In the genomic region with DNA sequence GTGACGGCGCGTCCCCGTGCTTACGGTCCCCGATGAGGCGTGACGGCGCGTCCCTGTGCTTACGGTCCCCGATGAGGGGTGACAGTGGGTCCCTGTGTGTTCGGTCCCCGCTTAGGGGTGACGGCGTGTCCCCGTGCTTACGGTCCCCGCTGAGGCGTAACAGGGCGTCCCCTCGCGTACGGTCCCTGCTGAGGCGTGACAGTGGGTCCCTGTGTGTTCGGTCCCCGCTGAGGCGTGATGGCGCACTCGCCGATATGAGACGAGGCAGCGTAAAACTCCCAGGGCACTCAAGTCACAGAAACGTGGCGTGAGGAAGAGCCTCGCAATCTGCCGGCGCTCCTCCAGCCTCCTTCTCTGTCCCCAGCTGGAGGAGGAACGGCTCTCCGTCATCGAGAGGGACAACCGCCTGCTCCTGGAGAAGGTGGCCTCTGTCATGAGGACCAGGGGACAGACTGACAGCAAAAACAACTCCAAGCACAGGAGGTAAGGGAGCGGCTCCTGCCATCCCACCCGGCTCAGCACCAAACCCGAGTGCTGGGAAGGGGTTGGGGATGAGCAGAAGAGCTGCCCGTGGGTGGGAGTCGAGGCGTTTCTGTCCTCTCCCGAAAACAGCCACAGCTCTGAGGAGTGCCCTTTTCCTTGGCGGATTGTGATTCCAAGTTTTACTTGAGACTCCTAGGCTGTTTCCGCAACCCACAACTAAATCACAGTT, we compare ENCODE assay signal across 19 cellular contexts. TPM values are rescaled to one million over a fixed set of nuclear protein-coding genes. Genes with fewer than 3 reads are reported as not detected.
DNase-seq lines count a peak whose midpoint lies in the region; ATAC-seq and TF ChIP-seq lines count a peak whose summit lies in the region.
"Had no signal": no experiment of that assay in that cellular context is flagged by ENCODE, and none has a peak within 500 bp of the region (broad histone marks: within the 10 kb centered on the region; RNA-seq: fewer than 3 reads in every experiment).

No MANE protein-coding gene starts in this region.

- WGBS in thyroid gland, 2 donors: 37 to 52% methylated on average over 25 to 27 of the region's 51 CpGs

- H3K9me3 ChIP-seq in neural progenitor cell (ENCODE audit: low read depth): no peaks in the 10 kb centered on the region
- no peaks in the 10 kb centered on the region for H3K9me3 ChIP-seq in thyroid gland
- H3K9me3 ChIP-seq: A549, ascending aorta had no signal

- H3K4me3 Mint-ChIP-seq in activated CD8-positive, alpha-beta memory T cell treated with anti-CD3 and anti-CD28 coated beads, Interleukin-2, amount 10 ng/mL, durations not matched to agents 7 days and 5 days: no peak overlapping the region
- no peak overlapping the region for H3K4me3 Mint-ChIP-seq in neural progenitor cell
- H3K4me3 Mint-ChIP-seq: CD4-positive, alpha-beta T cell had no signal

- H3F3A ChIP-seq in neural progenitor cell (ENCODE audit: low read depth): no peaks in the 10 kb centered on the region

- CTCF ChIA-PET in activated CD8-positive, alpha-beta memory T cell treated with anti-CD3 and anti-CD28 coated beads, Interleukin-2, amount 10 ng/mL, durations not matched to agents 7 days and 5 days (lab: Charles Lee): no interaction called here

- no peaks in the 10 kb centered on the region for H3K27me3 ChIP-seq in neural progenitor cell
- H3K27me3 ChIP-seq in thyroid gland: no peaks in the 10 kb centered on the region
- H3K27me3 ChIP-seq: ascending aorta had no signal

- peaks cover 10% of the 10 kb centered on the region for H3K4me1 ChIP-seq in neural progenitor cell
- no peaks in the 10 kb centered on the region for H3K4me1 ChIP-seq in thyroid gland
- H3K4me1 ChIP-seq: A549 had no signal

- H3K9ac ChIP-seq in neural progenitor cell: no peak overlapping the region

- TF ChIP-seq CTCF in coronary artery (IDR thresholded peaks at IDR 0.05) (no peak), neural progenitor cell (IDR thresholded peaks at IDR 0.05) (no peak), thyroid gland (IDR thresholded peaks at IDR 0.05) (no peak)

- no peaks in the 10 kb centered on the region for H3K9me3 Mint-ChIP-seq in activated CD8-positive, alpha-beta memory T cell treated with anti-CD3 and anti-CD28 coated beads, Interleukin-2, amount 10 ng/mL, durations not matched to agents 7 days and 5 days (ENCODE audit: low read depth)
- H3K9me3 Mint-ChIP-seq in neural progenitor cell: peaks cover 7% of the 10 kb centered on the region

- no peak for ATAC-seq in activated CD8-positive, alpha-beta memory T cell treated with anti-CD3 and anti-CD28 coated beads, Interleukin-2, amount 10 ng/mL, durations not matched to agents 7 days and 5 days
- no peak for ATAC-seq in GM19452 (IDR thresholded peaks at IDR 0.05; ENCODE audit: unreplicated experiment)
- ATAC-seq: A549 had no signal

- TF ChIP-seq POLR2A in thyroid gland (IDR thresholded peaks at IDR 0.05): no peak

- H2AFZ ChIP-seq in neural progenitor cell (replicated peaks): no peak overlapping the region

- peaks cover 4% of the 10 kb centered on the region for H3K27me3 Mint-ChIP-seq in activated CD8-positive, alpha-beta memory T cell treated with anti-CD3 and anti-CD28 coated beads, Interleukin-2, amount 10 ng/mL, durations not matched to agents 7 days and 5 days
- H3K27me3 Mint-ChIP-seq in neural progenitor cell (ENCODE audit: insufficient read depth, low read depth): peaks cover 8% of the 10 kb centered on the region
- H3K27me3 Mint-ChIP-seq: CD4-positive, alpha-beta T cell had no signal

- H3K36me3 ChIP-seq in neural progenitor cell (no peaks in the 10 kb centered on the region), thyroid gland (no peaks in the 10 kb centered on the region)
- H3K36me3 ChIP-seq: ascending aorta had no signal

- intact Hi-C loops in thyroid gland (cut with DNase I): no loop called here

- DNase-seq in activated CD8-positive, alpha-beta memory T cell treated with anti-CD3 and anti-CD28 coated beads, Interleukin-2, amount 10 ng/mL, durations not matched to agents 7 days and 5 days: peak; percentile 31
- no peak for DNase-seq in activated CD8-positive, alpha-beta memory T cell treated with anti-CD3 and anti-CD28 coated beads, Interleukin-2, amount 50 U/mL, for 48 hours
- DNase-seq in coronary artery (ENCODE audit: low spot score) (no peak), neural progenitor cell (ENCODE audit: low spot score) (no peak), thyroid gland (peak; percentile 26 to 48), DMS79 treated with DMSO at 0.1 percent for 48 hours (lab: John Stamatoyannopoulos, UW) (no peak), ureter (ENCODE audit: low spot score) (no peak)
- DNase-seq: activated CD4-positive, alpha-beta T cell treated with anti-CD3 and anti-CD28 coated beads for 4 hours; CD4-positive, alpha-beta T cell; EL; NCI-H1436 treated with DMSO at 0.1 percent for 48 hours had no signal

- no peak overlapping the region for H3K27ac Mint-ChIP-seq in activated CD8-positive, alpha-beta memory T cell treated with anti-CD3 and anti-CD28 coated beads, Interleukin-2, amount 10 ng/mL, durations not matched to agents 7 days and 5 days
- no peak overlapping the region for H3K27ac Mint-ChIP-seq in neural progenitor cell
- H3K27ac Mint-ChIP-seq: CD4-positive, alpha-beta T cell had no signal

- peaks cover 3% of the 10 kb centered on the region for H3K36me3 Mint-ChIP-seq in activated CD8-positive, alpha-beta memory T cell treated with anti-CD3 and anti-CD28 coated beads, Interleukin-2, amount 10 ng/mL, durations not matched to agents 7 days and 5 days
- H3K36me3 Mint-ChIP-seq in neural progenitor cell: no peaks in the 10 kb centered on the region

- H3K4me3 ChIP-seq in coronary artery (peak overlapping the region; percentile 3), neural progenitor cell (no peak overlapping the region), thyroid gland (replicated peaks in 1 of 3) (no peak overlapping the region)
- H3K4me3 ChIP-seq: A549, ascending aorta, smooth muscle cell had no signal

- H3K27ac ChIP-seq in coronary artery: no peak overlapping the region
- no peak overlapping the region for H3K27ac ChIP-seq in neural progenitor cell
- H3K27ac ChIP-seq in thyroid gland: no peak overlapping the region
- H3K27ac ChIP-seq: A549, ascending aorta, RWPE1 had no signal

- no peaks in the 10 kb centered on the region for H3K79me2 ChIP-seq in neural progenitor cell (ENCODE audit: low read depth)

- H3K4me1 Mint-ChIP-seq in activated CD8-positive, alpha-beta memory T cell treated with anti-CD3 and anti-CD28 coated beads, Interleukin-2, amount 10 ng/mL, durations not matched to agents 7 days and 5 days: peaks cover 18% of the 10 kb centered on the region
- peaks cover 6% of the 10 kb centered on the region for H3K4me1 Mint-ChIP-seq in neural progenitor cell

- H4K20me1 ChIP-seq in neural progenitor cell (ENCODE audit: low read depth): no peaks in the 10 kb centered on the region

- peak overlapping the region; percentile 13 for H3K4me2 ChIP-seq in neural progenitor cell
- H3K4me2 ChIP-seq: A549, smooth muscle cell had no signal

RNA-seq across cellular contexts. Expression of gene CFAP97D2, which starts 21.1 kb away (rescaled TPM):
- not detected for total RNA-seq in activated CD8-positive, alpha-beta memory T cell treated with anti-CD3 and anti-CD28 coated beads, Interleukin-2, amount 10 ng/mL, durations not matched to agents 7 days and 5 days
- total RNA-seq in neural progenitor cell (ENCODE audit: low replicate concordance) (not detected in 2 replicates), thyroid gland (not detected), ureter (not detected)
- total RNA-seq: ascending aorta, M059J, NCI-H460, smooth muscle cell, temporal lobe had no signal

RNA-seq across cellular contexts. Expression of gene CDC16, which starts 34.6 kb away (rescaled TPM):
- total RNA-seq in activated CD8-positive, alpha-beta memory T cell treated with anti-CD3 and anti-CD28 coated beads, Interleukin-2, amount 10 ng/mL, durations not matched to agents 7 days and 5 days: 10 to 100 TPM; 73.5 to 81.5 TPM
- total RNA-seq in neural progenitor cell (ENCODE audit: low replicate concordance) (53.1 and 69.6 TPM in 2 replicates), thyroid gland (10 to 100 TPM; 43.9 to 63.5 (median 55.5) TPM), ureter (86.7 TPM)

Comparison
In these comparisons a context has a peak if more than half of its experiments do, and no peak if none do; other contexts are left out.
1. DNase-seq: peak in activated CD8-positive, alpha-beta memory T cell treated with anti-CD3 and anti-CD28 coated beads, Interleukin-2, amount 10 ng/mL, durations not matched to agents 7 days and 5 days (single experiment) and thyroid gland (2 of 2); none in activated CD8-positive, alpha-beta memory T cell treated with anti-CD3 and anti-CD28 coated beads, Interleukin-2, amount 50 U/mL, for 48 hours (single experiment), coronary artery (single experiment), neural progenitor cell (single experiment), DMS79 treated with DMSO at 0.1 percent for 48 hours (single experiment) and ureter (single experiment).